In the genomic region with DNA sequence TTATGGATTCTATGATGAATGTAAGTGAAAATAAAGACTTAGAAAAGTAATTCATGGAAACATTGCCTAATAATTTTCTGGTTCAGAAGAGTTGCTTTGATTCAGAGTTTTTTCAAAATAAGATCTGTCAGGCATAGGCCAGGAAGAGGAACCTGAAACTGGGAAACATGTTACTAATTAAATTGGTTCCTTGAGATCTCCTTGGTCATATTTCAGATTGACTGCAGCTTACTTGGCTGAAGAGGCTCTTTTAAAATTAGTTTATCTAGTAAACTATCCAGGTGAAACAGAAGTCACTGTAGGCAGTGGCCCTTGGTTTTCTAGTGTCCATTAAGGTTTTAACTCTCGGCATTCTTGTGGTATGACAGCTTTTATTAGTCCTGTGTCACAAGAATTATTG, we compare ENCODE assay signal across 15 cellular contexts.
"Had no signal": no experiment of that assay in that cellular context is flagged by ENCODE, and none has a peak within 500 bp of the region (broad histone marks: within the 10 kb centered on the region; RNA-seq: fewer than 3 reads in every experiment).

No MANE protein-coding gene starts in this region.

- H3K4me2 ChIP-seq: hepatocyte had no signal

- DNase-seq: activated CD4-positive, alpha-beta T cell treated with anti-CD3 and anti-CD28 coated beads, Interleukin-2, amount 10 ng/mL, durations not matched to agents 7 days and 5 days; activated CD8-positive, alpha-beta T cell treated with anti-CD3 and anti-CD28 coated beads, Interleukin-2, amount 10 ng/mL, durations not matched to agents 7 days and 5 days; activated gamma-delta T cell treated with Interleukin-2 at 50 U/mL for 16 hours; brain microvascular endothelial cell; cortex of kidney; left cardiac atrium; lower lobe of right lung; natural killer cell; pancreas; stimulated activated CD4-positive, alpha-beta T cell treated with anti-CD3 and anti-CD28 coated beads, Interleukin-4, amount 100 ng/mL, for 4 hours; stimulated activated naive CD4-positive, alpha-beta T cell; tibial artery had no signal

- H3K9me3 ChIP-seq: lower lobe of right lung, pancreas, tibial artery had no signal

- H3K27ac ChIP-seq: brain microvascular endothelial cell, hepatocyte, lower lobe of right lung, pancreas had no signal

- ATAC-seq: activated CD4-positive, CD25-positive, alpha-beta regulatory T cell treated with anti-CD3 and anti-CD28 coated beads, Interleukin-2, amount 50 U/mL, for 24 hours; activated CD8-positive, alpha-beta T cell treated with anti-CD3 and anti-CD28 coated beads, Interleukin-2, amount 10 ng/mL, durations not matched to agents 7 days and 5 days; left cardiac atrium; lower lobe of right lung; natural killer cell; pancreas; sciatic nerve had no signal

- H3K4me3 ChIP-seq: hepatocyte, lower lobe of right lung, pancreas, tibial artery had no signal

- H3K27me3 ChIP-seq: brain microvascular endothelial cell, hepatocyte, pancreas, tibial artery had no signal

- H2AFZ ChIP-seq: hepatocyte had no signal
